8 cellular contexts compared by ENCODE assay signal in the genomic region with DNA sequence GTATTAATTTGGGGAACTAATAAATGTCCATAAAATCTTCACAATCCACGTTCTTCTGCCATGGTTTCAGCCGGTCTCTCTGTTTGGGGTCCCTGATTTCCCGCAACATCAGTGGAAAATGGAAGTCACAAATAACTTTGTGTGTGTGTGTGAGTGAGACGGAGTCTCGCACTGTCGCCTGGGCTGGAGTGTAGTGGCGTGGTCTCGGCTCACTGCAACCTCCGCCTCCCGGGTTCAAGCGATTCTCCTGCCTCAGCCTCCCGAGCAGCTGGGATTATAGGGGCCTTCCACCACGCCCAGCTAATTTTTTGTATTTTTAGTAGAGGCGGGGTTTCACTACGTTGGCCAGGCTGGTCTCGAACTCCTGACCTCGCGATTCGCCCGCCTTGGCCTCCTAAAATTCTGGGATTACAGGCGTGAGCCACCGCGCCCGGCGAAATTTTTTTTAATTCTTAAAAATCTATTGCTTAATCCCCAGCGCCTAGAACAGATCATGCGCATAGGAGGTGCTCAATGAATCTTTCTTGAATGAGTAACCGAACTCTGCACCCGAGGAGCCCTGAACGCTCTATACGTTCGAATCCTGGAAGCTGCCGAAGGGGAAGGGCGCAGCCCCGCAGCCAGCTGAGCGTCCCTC. TPM values are rescaled to one million over a fixed set of nuclear protein-coding genes. Genes with fewer than 3 reads are reported as not detected.
A peak's percentile ranks its signal among the peaks of the same experiment; 100 is the strongest.
DNase-seq lines count a peak whose midpoint lies in the region; ATAC-seq and TF ChIP-seq lines count a peak whose summit lies in the region.
"Not testable (repeated sequence)": the region's sequence is repeated elsewhere in the genome, so short reads cannot be mapped to it uniquely, and the experiment has no call there.

No MANE protein-coding gene starts in this region.

- H2AFZ ChIP-seq in ACC112 (ENCODE audit: low read length, unreplicated experiment): peak overlapping the region; percentile 80

- peak overlapping the region; percentile 99 for H3K9ac ChIP-seq in duodenal mucosa (ENCODE audit: low read depth in 1 of 2, low read length in 2 of 2)

- H3K4me3 ChIP-seq in ACC112 (ENCODE audit: low read depth, low read length) (peak overlapping the region; percentile 93), duodenal mucosa (ENCODE audit: low read depth in 1 of 2, low read length in 2 of 2) (peak overlapping the region; percentile 87 to 91), gastrocnemius medialis (peak overlapping the region; percentile 84 to 100 (median 96))

- not testable (repeated sequence) for TF ChIP-seq CTCF in gastrocnemius medialis (IDR thresholded peaks at IDR 0.05 in 4 of 5, conservative IDR thresholded peaks at IDR 0.05 in 1 of 5)

- intact Hi-C loops in gastrocnemius medialis (cut with DNase I; ENCODE audit: low total_unique reads): not testable (repeated sequence)

- in situ Hi-C loops in gastrocnemius medialis (cut with MboI; ENCODE audit: low sequenced_read_pairs in 4 of 4): not testable (repeated sequence)

- H3K9me3 ChIP-seq in duodenal mucosa (ENCODE audit: control insufficient read depth in 1 of 2, low read length in 2 of 2); gastrocnemius medialis: not testable (repeated sequence)

- H3K27me3 ChIP-seq in ACC112 (ENCODE audit: insufficient read depth, low read length); duodenal mucosa (ENCODE audit: control insufficient read depth in 1 of 2, insufficient read depth in 2 of 2, low read length in 2 of 2); gastrocnemius medialis: not testable (repeated sequence)

- DNase-seq in NCI-H69 (lab: John Stamatoyannopoulos, UW) (peak; percentile 73), kidney tubule cell (ENCODE audit: low spot score) (peak; percentile 78), gastrocnemius medialis (peak in 1 of 2 donors; percentile 34)
- peak; percentile 50 to 57 for DNase-seq in activated CD4-positive, alpha-beta T cell treated with anti-CD3 and anti-CD28 coated beads, Interleukin-2, amount 50 U/mL, for 48 hours

- peaks cover 27% of the 10 kb centered on the region for H3K79me2 ChIP-seq in ACC112 (ENCODE audit: control insufficient read depth, insufficient read depth, low read length, unreplicated experiment)

- peaks cover 13% of the 10 kb centered on the region for H3K4me1 ChIP-seq in ACC112 (ENCODE audit: control insufficient read depth, insufficient read depth, low read length, unreplicated experiment)
- peaks cover 16 to 17% of the 10 kb centered on the region in 2 donors for H3K4me1 ChIP-seq in duodenal mucosa (ENCODE audit: control insufficient read depth in 1 of 2, insufficient read depth in 2 of 2, low read length in 2 of 2)
- peaks cover 26 to 28% of the 10 kb centered on the region in 2 donors for H3K4me1 ChIP-seq in gastrocnemius medialis

- TF ChIP-seq POLR2A in gastrocnemius medialis (IDR thresholded peaks at IDR 0.05): not testable (repeated sequence)

- ATAC-seq in GM18907 (IDR thresholded peaks at IDR 0.05; ENCODE audit: unreplicated experiment) (peak; percentile 20), HG03060 (IDR thresholded peaks at IDR 0.05; ENCODE audit: low read depth, unreplicated experiment) (peak; percentile 19), gastrocnemius medialis (peak; percentile 69 to 71)

- not testable (repeated sequence) for H3K36me3 ChIP-seq in ACC112 (ENCODE audit: insufficient read depth, low read length)
- peaks cover 10 to 19% of the 10 kb centered on the region in 2 donors for H3K36me3 ChIP-seq in duodenal mucosa (ENCODE audit: control insufficient read depth in 1 of 2, insufficient read depth in 2 of 2, low read length in 2 of 2)
- H3K36me3 ChIP-seq in gastrocnemius medialis: peaks cover 0 to 22% of the 10 kb centered on the region in 2 donors

- H3K27ac ChIP-seq in ACC112 (ENCODE audit: low read depth, low read length) (peak overlapping the region; percentile 80), duodenal mucosa (ENCODE audit: low read depth, low read length) (peak overlapping the region; percentile 96), gastrocnemius medialis (peak overlapping the region; percentile 98 to 100 (median 98))

RNA-seq across cellular contexts. Expression of a gene that starts 0.7 kb away (rescaled TPM):
- 100 to 1,000 TPM; 377 to 495 (median 491) TPM for total RNA-seq in gastrocnemius medialis

RNA-seq across cellular contexts. Expression of a gene that starts 1.0 kb away (rescaled TPM):
- total RNA-seq in gastrocnemius medialis: 10 to 100 TPM; 29.4 to 51.1 (median 41.8) TPM

RNA-seq across cellular contexts. Expression of a gene that starts 33.6 kb away (rescaled TPM):
- total RNA-seq in gastrocnemius medialis: 100 to 1,000 TPM in 3 of 4 donors, 10 to 100 TPM in 1; 97.9 to 141 (median 107) TPM

RNA-seq across cellular contexts. Expression of a gene that starts 41.7 kb away (rescaled TPM):
- total RNA-seq in gastrocnemius medialis: 1 to 10 TPM; 1.5 to 7.9 (median 6.9) TPM

RNA-seq across cellular contexts. Expression of a gene that starts 58.6 kb away (rescaled TPM):
- total RNA-seq in gastrocnemius medialis: 1 to 10 TPM; 1.3 to 3.6 (median 2.6) TPM

Comparison
In these comparisons a context has a peak if more than half of its experiments do, and no peak if none do; other contexts are left out.
1. ATAC-seq: peak in every context shown above with its lines; median percentile 70 in gastrocnemius medialis; 20 in GM18907; 19 in HG03060.